10 cellular contexts compared by ENCODE assay signal in genomic region chr1:53107570-53108322, GRCh38. TPM values are rescaled to one million over a fixed set of nuclear protein-coding genes. Genes with fewer than 3 reads are reported as not detected.
DNase-seq lines count a peak whose midpoint lies in the region; ATAC-seq lines count a peak whose summit lies in the region.
"Had no signal": no experiment of that assay in that cellular context is flagged by ENCODE, and none has a peak within 500 bp of the region (broad histone marks: within the 10 kb centered on the region; RNA-seq: fewer than 3 reads in every experiment).

No MANE protein-coding gene starts in this region.

- peak overlapping the region; percentile 22 for H3K9ac ChIP-seq in adipocyte (ENCODE audit: low read length)

- no peak for ATAC-seq in stimulated activated memory B cell treated with anti-CD40 and anti-IgM and Interleukin-4, amounts not matched to agents 10 μg/mL and 1 μg/mL and 100 μg/mL, for 72 hours
- ATAC-seq in GM18517 (IDR thresholded peaks at IDR 0.05; ENCODE audit: unreplicated experiment) (no peak), HG02885 (IDR thresholded peaks at IDR 0.05; ENCODE audit: poor library complexity, unreplicated experiment) (no peak)

- H3K9me3 Mint-ChIP-seq in stimulated activated memory B cell treated with anti-CD40 and anti-IgM and Interleukin-4, amounts not matched to agents 10 μg/mL and 1 μg/mL and 100 μg/mL, for 72 hours = no peaks in the 10 kb centered on the region
- H3K9me3 Mint-ChIP-seq: activated CD4-positive, alpha-beta T cell treated with anti-CD3 and anti-CD28 coated beads, Interleukin-2, amount 10 ng/mL, durations not matched to agents 24 days and 14 days had no signal

- no peak overlapping the region for H3K4me3 Mint-ChIP-seq in stimulated activated memory B cell treated with anti-CD40 and anti-IgM and Interleukin-4, amounts not matched to agents 10 μg/mL and 1 μg/mL and 100 μg/mL, for 72 hours
- H3K4me3 Mint-ChIP-seq: activated CD4-positive, alpha-beta T cell treated with anti-CD3 and anti-CD28 coated beads, Interleukin-2, amount 10 ng/mL, durations not matched to agents 24 days and 14 days had no signal

- no peaks in the 10 kb centered on the region for H3K27me3 ChIP-seq in adipocyte (replicated peaks; ENCODE audit: control insufficient read depth, insufficient read depth, low read length)

- H3K36me3 Mint-ChIP-seq in stimulated activated memory B cell treated with anti-CD40 and anti-IgM and Interleukin-4, amounts not matched to agents 10 μg/mL and 1 μg/mL and 100 μg/mL, for 72 hours = no peaks in the 10 kb centered on the region

- H3K9me3 ChIP-seq in KOPT-K1 (ENCODE audit: insufficient read depth, low read length, poor library complexity, severe bottlenecking) = no peaks in the 10 kb centered on the region
- peaks cover 20% of the 10 kb centered on the region for H3K9me3 ChIP-seq in adipocyte (ENCODE audit: control insufficient read depth, low read length)

- DNase-seq in DMS153 treated with DMSO at 0.1 percent for 48 hours (lab: John Stamatoyannopoulos, UW; ENCODE audit: unreplicated experiment) (peak; percentile 18), adipocyte (ENCODE audit: low read depth) (peak; percentile 90), mucosa of gallbladder (ENCODE audit: low spot score) (peak; percentile 66)
- no peak for DNase-seq in activated CD4-positive, alpha-beta T cell treated with anti-CD3 and anti-CD28 coated beads for 48 hours
- DNase-seq: activated CD4-positive, alpha-beta T cell treated with anti-CD3 and anti-CD28 coated beads, Interleukin-2, amount 10 ng/mL, durations not matched to agents 24 days and 14 days; GOT3 had no signal

- H3K4me1 Mint-ChIP-seq in stimulated activated memory B cell treated with anti-CD40 and anti-IgM and Interleukin-4, amounts not matched to agents 10 μg/mL and 1 μg/mL and 100 μg/mL, for 72 hours = no peaks in the 10 kb centered on the region

- H3K27ac Mint-ChIP-seq in stimulated activated memory B cell treated with anti-CD40 and anti-IgM and Interleukin-4, amounts not matched to agents 10 μg/mL and 1 μg/mL and 100 μg/mL, for 72 hours = no peak overlapping the region
- H3K27ac Mint-ChIP-seq: activated CD4-positive, alpha-beta T cell treated with anti-CD3 and anti-CD28 coated beads, Interleukin-2, amount 10 ng/mL, durations not matched to agents 24 days and 14 days had no signal

- peaks cover 34% of the 10 kb centered on the region for H3K4me1 ChIP-seq in adipocyte (ENCODE audit: control insufficient read depth, insufficient read depth, low read length)

- no peak overlapping the region for H3K4me3 ChIP-seq in adipocyte (ENCODE audit: low read length)

- H3K27me3 Mint-ChIP-seq in stimulated activated memory B cell treated with anti-CD40 and anti-IgM and Interleukin-4, amounts not matched to agents 10 μg/mL and 1 μg/mL and 100 μg/mL, for 72 hours = peaks cover 38% of the 10 kb centered on the region

- H3K36me3 ChIP-seq in KOPT-K1 (ENCODE audit: insufficient read depth, low read length) = no peaks in the 10 kb centered on the region
- no peaks in the 10 kb centered on the region for H3K36me3 ChIP-seq in adipocyte (ENCODE audit: control insufficient read depth, insufficient read depth, low read length, severe bottlenecking)

- H3K27ac ChIP-seq in KOPT-K1 (ENCODE audit: low read depth, low read length, poor library complexity, severe bottlenecking) = peak overlapping the region; percentile 59

RNA-seq across cellular contexts. Expression of gene SLC1A7, which starts 34.7 kb away (rescaled TPM):
- 21.1 TPM for total RNA-seq in mucosa of gallbladder
- total RNA-seq: activated CD4-positive, alpha-beta T cell treated with anti-CD3 and anti-CD28 coated beads, Interleukin-2, amount 10 ng/mL, durations not matched to agents 24 days and 14 days had no signal

RNA-seq across cellular contexts. Expression of gene PODN, which starts 45.7 kb away (rescaled TPM):
- total RNA-seq in mucosa of gallbladder = 250 TPM
- total RNA-seq: activated CD4-positive, alpha-beta T cell treated with anti-CD3 and anti-CD28 coated beads, Interleukin-2, amount 10 ng/mL, durations not matched to agents 24 days and 14 days had no signal
